Comparison of ENCODE assay signal across 17 cellular contexts in the genomic region with DNA sequence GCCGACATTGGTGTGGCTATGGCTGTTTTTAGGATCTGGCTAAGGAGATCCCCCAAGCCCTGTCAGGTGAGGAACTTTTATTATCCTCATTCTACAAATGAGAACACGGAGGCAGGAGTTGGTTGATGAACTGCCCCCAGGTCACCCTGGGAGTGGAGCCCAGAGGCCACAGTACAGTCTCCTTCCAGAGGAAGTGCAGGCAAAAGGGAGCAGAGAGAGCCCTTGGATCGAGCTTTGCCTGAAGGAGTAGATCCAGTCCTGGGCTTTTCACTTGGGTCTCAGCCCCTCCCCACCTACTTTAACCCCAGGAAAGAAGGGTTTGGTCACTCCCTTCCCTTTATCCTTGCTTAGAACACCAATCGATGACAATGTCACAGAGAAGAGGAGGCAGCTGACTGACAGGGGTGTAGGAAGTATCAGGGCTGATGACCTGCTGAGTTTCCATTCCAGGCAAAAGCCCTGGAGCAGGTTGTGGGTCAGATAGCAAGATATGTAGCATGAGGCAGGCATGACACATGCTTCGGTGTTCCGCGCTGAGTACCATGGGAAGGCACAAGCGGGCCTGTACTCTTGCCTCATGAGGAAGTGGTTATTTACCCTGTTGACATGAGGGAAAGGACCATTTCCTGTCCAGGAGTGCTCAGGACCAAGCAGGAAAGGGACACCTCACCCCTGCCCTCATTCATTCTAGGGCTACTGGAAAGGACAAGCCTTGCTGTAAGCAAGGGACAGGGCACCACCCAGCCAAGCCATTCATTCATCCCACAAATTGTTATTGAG. TPM values are rescaled to one million over a fixed set of nuclear protein-coding genes. Genes with fewer than 3 reads are reported as not detected.
A peak's percentile ranks its signal among the peaks of the same experiment; 100 is the strongest.
DNase-seq lines count a peak whose midpoint lies in the region; ATAC-seq, FAIRE-seq and TF ChIP-seq lines count a peak whose summit lies in the region.
"Had no signal": no experiment of that assay in that cellular context is flagged by ENCODE, and none has a peak within 500 bp of the region (broad histone marks: within the 10 kb centered on the region; RNA-seq: fewer than 3 reads in every experiment).

No MANE protein-coding gene starts in this region.

- 30 to 42% methylated on average over 8 of the region's 8 CpGs for WGBS in lung, 2 donors

- peak overlapping the region in 5 of 11 experiments; percentile 16 to 56 (median 34); a peak in 6 of 22 replicates for H3K27ac ChIP-seq in BLaER1 treated with 17β-estradiol and CSF1 and Interleukin-3, amounts not matched to agents 10 nM and 100 nM
- peak overlapping the region in 1 of 2 donors; percentile 55 for H3K27ac ChIP-seq in lung (ENCODE audit: low read depth in 1 of 2, low read length in 1 of 2)

- H3K4me1 ChIP-seq in BLaER1 treated with 17β-estradiol and CSF1 and Interleukin-3, amounts not matched to agents 10 nM and 100 nM, result peaks cover 19 to 58% (median 44%) of the 10 kb centered on the region in 10 experiments
- peaks cover 0 to 12% of the 10 kb centered on the region in 2 donors for H3K4me1 ChIP-seq in lung (ENCODE audit: control insufficient read depth in 2 of 2, insufficient read depth in 2 of 2, low read length in 2 of 2)

- TF ChIP-seq CTCF in bronchial epithelial cell (IDR thresholded peaks at IDR 0.05; ENCODE audit: insufficient read depth, low read length, severe bottlenecking) (no peak), lung (IDR thresholded peaks at IDR 0.05; ENCODE audit: control extremely low read depth, extremely low read depth) (no peak)

- H3K9me3 ChIP-seq in BLaER1 treated with 17β-estradiol and CSF1 and Interleukin-3, amounts not matched to agents 10 nM and 100 nM (replicated peaks in 1 of 11), result 0 out of 22 replicates have a peak, but pooled peaks cover 0 to 4% (median 0%) of the 10 kb centered on the region in 11 experiments
- H3K9me3 ChIP-seq in lung (ENCODE audit: control insufficient read depth in 2 of 2, insufficient read depth in 1 of 2, low read length in 1 of 2), result no peaks in the 10 kb centered on the region

- H3K4me3 ChIP-seq in BLaER1 treated with 17β-estradiol and CSF1 and Interleukin-3, amounts not matched to agents 10 nM and 100 nM, result no peak overlapping the region
- H3K4me3 ChIP-seq in bronchial epithelial cell (ENCODE audit: low read depth, low read length) (no peak overlapping the region), lung (no peak overlapping the region)

- peak overlapping the region in 9 of 11 experiments; percentile 12 to 77 (median 59); a peak in 15 of 22 replicates for H3K4me2 ChIP-seq in BLaER1 treated with 17β-estradiol and CSF1 and Interleukin-3, amounts not matched to agents 10 nM and 100 nM

- 0 out of 22 replicates have a peak, but pooled peaks cover 0 to 3% (median 0%) of the 10 kb centered on the region in 11 experiments for H4K20me1 ChIP-seq in BLaER1 treated with 17β-estradiol and CSF1 and Interleukin-3, amounts not matched to agents 10 nM and 100 nM

- DNase-seq in HT1080 (ENCODE audit: low read depth), result peak; percentile 69
- peak; percentile 95 for DNase-seq in bronchial epithelial cell (ENCODE audit: low read depth)
- DNase-seq in lung (ENCODE audit: low spot score), result no peak
- no peak for DNase-seq in T-helper 9 cell
- no peak for DNase-seq in globus pallidus (ENCODE audit: low spot score)
- DNase-seq in GF-D8 (lab: John Stamatoyannopoulos, UW), result no peak
- DNase-seq in islet precursor cell, result no peak
- DNase-seq: activated CD8-positive, alpha-beta memory T cell treated with anti-CD3 and anti-CD28 coated beads, Interleukin-2, amount 50 U/mL, for 4 hours; cerebellar nuclear complex; NCI-H1105; NCI-H510A treated with DMSO at 0.1 percent for 48 hours; stimulated activated CD4-positive, alpha-beta T cell treated with anti-CD3 and anti-CD28 coated beads, Interleukin-1b, Interleukin-23, amount 100 ng/mL, for 48 hours had no signal

- ATAC-seq in lung (ENCODE audit: insufficient read depth, low FRiP score), result peak; percentile 82

- H3K36me3 ChIP-seq in BLaER1 treated with 17β-estradiol and CSF1 and Interleukin-3, amounts not matched to agents 10 nM and 100 nM, result no peaks in the 10 kb centered on the region
- H3K36me3 ChIP-seq in bronchial epithelial cell (ENCODE audit: control insufficient read depth, insufficient read depth, low read length), result no peaks in the 10 kb centered on the region
- H3K36me3 ChIP-seq in lung (ENCODE audit: control insufficient read depth in 2 of 2, insufficient read depth in 2 of 2, low read length in 2 of 2), result no peaks in the 10 kb centered on the region

- H3K27me3 ChIP-seq in BLaER1 treated with 17β-estradiol and CSF1 and Interleukin-3, amounts not matched to agents 10 nM and 100 nM, result no peaks in the 10 kb centered on the region
- H3K27me3 ChIP-seq in bronchial epithelial cell (ENCODE audit: control insufficient read depth, insufficient read depth, low read length), result no peaks in the 10 kb centered on the region
- H3K27me3 ChIP-seq in lung (ENCODE audit: control insufficient read depth, insufficient read depth), result no peaks in the 10 kb centered on the region

- H3K9ac ChIP-seq in BLaER1 treated with 17β-estradiol and CSF1 and Interleukin-3, amounts not matched to agents 10 nM and 100 nM, result no peak overlapping the region; a peak in 2 of 22 replicates

- peak; percentile 96 for FAIRE-seq in bronchial epithelial cell (lab: Jason Lieb, UNC)
- FAIRE-seq: GM18507, HTR-8/SVneo had no signal

RNA-seq across cellular contexts. Expression of a gene that starts 5.8 kb away (rescaled TPM):
- not detected in 2 replicates for total RNA-seq in HT1080 (2014; rRNA removed; shearing (Covaris generic))
- polyA plus RNA-seq in HT1080 (2015; cell fraction: cytosol; rRNA removed), result not detected in 2 replicates
- not detected in 2 replicates for polyA plus RNA-seq in HT1080 (2015; cell fraction: nucleus; rRNA removed)
- under 0.01 TPM in 2 replicates for total RNA-seq in bronchial epithelial cell
- total RNA-seq in lung, result under 1 TPM in 1 of 2 donors, not detected in 1; 0.15 TPM
- under 1 TPM; 0.12 to 0.31 TPM for polyA plus RNA-seq in lung
- total RNA-seq: progenitor cell of endocrine pancreas, SK-MEL-5 had no signal

RNA-seq across cellular contexts. Expression of a gene that starts 56.2 kb away (rescaled TPM):
- not detected in 2 replicates for total RNA-seq in HT1080 (2014; rRNA removed; shearing (Covaris generic))
- not detected in 2 replicates for polyA plus RNA-seq in HT1080 (2015; cell fraction: cytosol; rRNA removed)
- polyA plus RNA-seq in HT1080 (2015; cell fraction: nucleus; rRNA removed), result not detected in 2 replicates
- total RNA-seq in bronchial epithelial cell (1.6 and 10.2 TPM in 2 replicates), lung (100 to 1,000 TPM in 1 of 2 donors, 10 to 100 TPM in 1; 10.9 to 116 TPM)
- polyA plus RNA-seq in lung, result 10 to 100 TPM; 18.9 to 64.7 TPM
- total RNA-seq: SK-MEL-5 had no signal

Comparison
In these comparisons a context has a peak if more than half of its experiments do, and no peak if none do; other contexts are left out.
1. DNase-seq: peak in HT1080 (single experiment) and bronchial epithelial cell (single experiment); none in lung (single experiment), T-helper 9 cell (single experiment), globus pallidus (single experiment), GF-D8 (single experiment) and islet precursor cell (single experiment).